9 cellular contexts compared by ENCODE assay signal in the genomic region with DNA sequence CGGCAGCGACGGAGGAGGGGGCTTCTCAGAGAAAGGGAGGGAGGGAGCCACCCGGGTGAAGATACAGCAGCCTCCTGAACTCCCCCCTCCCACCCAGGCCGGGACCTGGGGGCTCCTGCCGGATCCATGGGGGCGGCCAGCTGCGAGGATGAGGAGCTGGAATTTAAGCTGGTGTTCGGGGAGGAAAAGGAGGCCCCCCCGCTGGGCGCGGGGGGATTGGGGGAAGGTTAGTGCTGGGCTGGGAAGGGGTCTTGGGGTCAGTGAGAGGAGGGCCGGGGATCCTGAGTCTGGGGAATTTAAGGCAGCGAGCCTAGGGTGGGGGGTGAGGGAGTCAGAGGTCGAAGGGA. TPM values are rescaled to one million over a fixed set of nuclear protein-coding genes. Genes with fewer than 3 reads are reported as not detected.
DNase-seq lines count a peak whose midpoint lies in the region; ATAC-seq and TF ChIP-seq lines count a peak whose summit lies in the region.
"Had no signal": no experiment of that assay in that cellular context is flagged by ENCODE, and none has a peak within 500 bp of the region (broad histone marks: within the 10 kb centered on the region; RNA-seq: fewer than 3 reads in every experiment).

No MANE protein-coding gene starts in this region.

- peak overlapping the region; percentile 51; the same call in 1 of the 2 replicates for H3K27ac ChIP-seq in HCT116 (ENCODE audit: low read depth, low read length)
- H3K27ac ChIP-seq: RWPE1 had no signal

- DNase-seq in HCT116 (ENCODE audit: low read depth, low spot score) (no peak), left lobe of liver (ENCODE audit: low spot score) (no peak)
- no peak for DNase-seq in stimulated activated effector memory CD8-positive, alpha-beta T cell treated with anti-CD3 and anti-CD28 coated beads, Interleukin-12 subunit alpha, Interleukin-12 subunit beta, amount 100 ng/mL, for 72 hours (ENCODE audit: low spot score in 2 of 2)
- no peak for DNase-seq in T-helper 2 cell treated with Interferon-gamma antibody and Interleukin-4, amounts not matched to agents 5 μg/mL and 100 μg/mL, for 36 hours (ENCODE audit: low spot score)

- peaks cover 6% of the 10 kb centered on the region for H3K4me1 Mint-ChIP-seq in activated T-helper 17 cell treated with anti-CD3 and anti-CD28 coated beads, Interleukin-2, amount 50 U/mL, for 72 hours
- peaks cover 29% of the 10 kb centered on the region for H3K4me1 Mint-ChIP-seq in stimulated activated effector memory CD8-positive, alpha-beta T cell treated with anti-CD3 and anti-CD28 coated beads, Interleukin-12 subunit alpha, Interleukin-12 subunit beta, amount 100 ng/mL, for 72 hours
- peaks cover 18% of the 10 kb centered on the region for H3K4me1 Mint-ChIP-seq in T-helper 2 cell treated with Interferon-gamma antibody and Interleukin-4, amounts not matched to agents 5 μg/mL and 100 μg/mL, for 36 hours (ENCODE audit: low read depth)

- BruUV-seq in HCT116 (replicated peaks; lab: Mats Ljungman, UMichigan) = no TSS peak

- H3K9ac ChIP-seq in HCT116 (ENCODE audit: low read length) (no peak overlapping the region), iPS-15b (ENCODE audit: low read depth, low read length) (peak overlapping the region; percentile 47)

- no peak overlapping the region for H3K27ac Mint-ChIP-seq in activated T-helper 17 cell treated with anti-CD3 and anti-CD28 coated beads, Interleukin-2, amount 50 U/mL, for 72 hours
- no peak overlapping the region for H3K27ac Mint-ChIP-seq in stimulated activated effector memory CD8-positive, alpha-beta T cell treated with anti-CD3 and anti-CD28 coated beads, Interleukin-12 subunit alpha, Interleukin-12 subunit beta, amount 100 ng/mL, for 72 hours
- H3K27ac Mint-ChIP-seq in T-helper 2 cell treated with Interferon-gamma antibody and Interleukin-4, amounts not matched to agents 5 μg/mL and 100 μg/mL, for 36 hours = no peak overlapping the region

- RAD21 ChIA-PET in HCT116 (lab: Charles Lee; ENCODE audit: low non-redundant PET in 1 of 2, low total read pairs in 2 of 2, uncharacterized antibody in 2 of 2, unreplicated experiment in 2 of 2) = no interaction called here

- H3K4me2 ChIP-seq in HCT116 (ENCODE audit: low read length) = peak overlapping the region; percentile 97

- POLR2A ChIA-PET in HCT116 (lab: Charles Lee) = no interaction called here

- H2AFZ ChIP-seq in HCT116 (ENCODE audit: low read depth, low read length, poor library complexity, severe bottlenecking) = no peak overlapping the region

- H3K9me2 ChIP-seq in HCT116 (ENCODE audit: insufficient read depth) = no peaks in the 10 kb centered on the region

- intact Hi-C loops in HCT116 (cut with micrococcal nuclease) = no loop called here

- H3K36me3 ChIP-seq in HCT116 (ENCODE audit: control insufficient read depth in 1 of 2, insufficient read depth in 2 of 2, low read length in 2 of 2) (no peaks in the 10 kb centered on the region), iPS-15b (ENCODE audit: control insufficient read depth, insufficient read depth, low read length) (peaks cover 6% of the 10 kb centered on the region)

- no peaks in the 10 kb centered on the region for H3K36me3 Mint-ChIP-seq in activated T-helper 17 cell treated with anti-CD3 and anti-CD28 coated beads, Interleukin-2, amount 50 U/mL, for 72 hours (ENCODE audit: low read depth)
- no peaks in the 10 kb centered on the region for H3K36me3 Mint-ChIP-seq in stimulated activated effector memory CD8-positive, alpha-beta T cell treated with anti-CD3 and anti-CD28 coated beads, Interleukin-12 subunit alpha, Interleukin-12 subunit beta, amount 100 ng/mL, for 72 hours
- no peaks in the 10 kb centered on the region for H3K36me3 Mint-ChIP-seq in T-helper 2 cell treated with Interferon-gamma antibody and Interleukin-4, amounts not matched to agents 5 μg/mL and 100 μg/mL, for 36 hours (ENCODE audit: low read depth)

- H3K9me3 ChIP-seq in HCT116 (ENCODE audit: control insufficient read depth in 1 of 2, insufficient read depth in 1 of 2, low read depth in 1 of 2, low read length in 2 of 2) = no peaks in the 10 kb centered on the region
- no peaks in the 10 kb centered on the region for H3K9me3 ChIP-seq in iPS-15b (ENCODE audit: control insufficient read depth, insufficient read depth, low read length)

- H3K4me3 Mint-ChIP-seq in activated T-helper 17 cell treated with anti-CD3 and anti-CD28 coated beads, Interleukin-2, amount 50 U/mL, for 72 hours = peak overlapping the region; percentile 76
- H3K4me3 Mint-ChIP-seq in stimulated activated effector memory CD8-positive, alpha-beta T cell treated with anti-CD3 and anti-CD28 coated beads, Interleukin-12 subunit alpha, Interleukin-12 subunit beta, amount 100 ng/mL, for 72 hours = peak overlapping the region; percentile 67
- no peak overlapping the region for H3K4me3 Mint-ChIP-seq in T-helper 2 cell treated with Interferon-gamma antibody and Interleukin-4, amounts not matched to agents 5 μg/mL and 100 μg/mL, for 36 hours

- no peak for TF ChIP-seq CTCF in HCT116 (IDR thresholded peaks at IDR 0.05 in 2 of 3, conservative IDR thresholded peaks at IDR 0.05 in 1 of 3; ENCODE audit: borderline replicate concordance in 1 of 3, insufficient read depth in 1 of 3, low read depth in 2 of 3, low read length in 2 of 3)

- H3K4me3 ChIP-seq in HCT116 (replicated peaks in 1 of 2; ENCODE audit: low read depth in 1 of 2, low read length in 2 of 2) (peak overlapping the region; percentile 55 to 64), iPS-15b (ENCODE audit: low read depth, low read length) (peak overlapping the region; percentile 74)

- H3K27me3 ChIP-seq in HCT116 (ENCODE audit: insufficient read depth, low read length) = no peaks in the 10 kb centered on the region
- H3K27me3 ChIP-seq in iPS-15b (ENCODE audit: control insufficient read depth, insufficient read depth, low read length) = no peaks in the 10 kb centered on the region

- CTCF ChIA-PET in HCT116 (lab: Charles Lee) = no interaction called here

- TF ChIP-seq RAD21 in HCT116 (IDR thresholded peaks at IDR 0.05; ENCODE audit: low read depth) = no peak

- H3K4me1 ChIP-seq in HCT116 (ENCODE audit: control insufficient read depth in 1 of 2, insufficient read depth in 2 of 2, low read length in 2 of 2) = peaks cover 15 to 33% of the 10 kb centered on the region in 2 experiments
- H3K4me1 ChIP-seq in iPS-15b (ENCODE audit: control insufficient read depth, insufficient read depth, low read length) = peaks cover 5% of the 10 kb centered on the region

- peaks cover 32% of the 10 kb centered on the region for H3K27me3 Mint-ChIP-seq in activated T-helper 17 cell treated with anti-CD3 and anti-CD28 coated beads, Interleukin-2, amount 50 U/mL, for 72 hours
- H3K27me3 Mint-ChIP-seq in T-helper 2 cell treated with Interferon-gamma antibody and Interleukin-4, amounts not matched to agents 5 μg/mL and 100 μg/mL, for 36 hours (ENCODE audit: low read depth) = peaks cover 55% of the 10 kb centered on the region

- ATAC-seq in HCT116 (no peak), left lobe of liver (no peak), GM19397 (IDR thresholded peaks at IDR 0.05; ENCODE audit: unreplicated experiment) (no peak), HG03565 (IDR thresholded peaks at IDR 0.05; ENCODE audit: unreplicated experiment) (no peak)
- ATAC-seq in activated T-helper 17 cell treated with anti-CD3 and anti-CD28 coated beads, Interleukin-2, amount 50 U/mL, for 72 hours (replicated peaks) = no peak
- ATAC-seq in stimulated activated effector memory CD8-positive, alpha-beta T cell treated with anti-CD3 and anti-CD28 coated beads, Interleukin-12 subunit alpha, Interleukin-12 subunit beta, amount 100 ng/mL, for 72 hours = no peak

- H4K20me1 ChIP-seq in HCT116 (ENCODE audit: insufficient read depth) = no peaks in the 10 kb centered on the region

- TF ChIP-seq POLR2A in HCT116 (IDR thresholded peaks at IDR 0.05; ENCODE audit: borderline replicate concordance, extremely low read depth, insufficient read depth, insufficient read length) = no peak

- H3K9me3 Mint-ChIP-seq in activated T-helper 17 cell treated with anti-CD3 and anti-CD28 coated beads, Interleukin-2, amount 50 U/mL, for 72 hours = no peaks in the 10 kb centered on the region
- no peaks in the 10 kb centered on the region for H3K9me3 Mint-ChIP-seq in stimulated activated effector memory CD8-positive, alpha-beta T cell treated with anti-CD3 and anti-CD28 coated beads, Interleukin-12 subunit alpha, Interleukin-12 subunit beta, amount 100 ng/mL, for 72 hours
- no peaks in the 10 kb centered on the region for H3K9me3 Mint-ChIP-seq in T-helper 2 cell treated with Interferon-gamma antibody and Interleukin-4, amounts not matched to agents 5 μg/mL and 100 μg/mL, for 36 hours

- H3K79me2 ChIP-seq in HCT116 (ENCODE audit: insufficient read depth, low read length) = no peaks in the 10 kb centered on the region

TF ChIP-seq in HCT116, 20 proteins besides CTCF, POLR2A, EP300 and RAD21 (continues in another document):
- peak; percentile 18 for TF ChIP-seq TCF7L2 (IDR thresholded peaks at IDR 0.05; ENCODE audit: borderline replicate concordance, extremely low read depth, insufficient read depth, insufficient read length)

RNA-seq across cellular contexts. Expression of a gene that starts 0.2 kb away (rescaled TPM):
- total RNA-seq in HCT116 (2021; ENCODE audit: unreplicated experiment) (7.6 TPM), left lobe of liver (1.4 TPM)
- 6.2 and 6.4 TPM in 2 replicates for polyA plus RNA-seq in HCT116 (2012)
- total RNA-seq in activated T-helper 17 cell treated with anti-CD3 and anti-CD28 coated beads, Interleukin-2, amount 50 U/mL, for 72 hours = under 1 TPM in 1 of 2 donors, not detected in 1; 0.66 TPM

RNA-seq across cellular contexts. Expression of a gene that starts 28.4 kb away (rescaled TPM):
- total RNA-seq in HCT116 (2021; ENCODE audit: unreplicated experiment) = not detected
- polyA plus RNA-seq in HCT116 (2012) = not detected in 2 replicates
- 10 to 100 TPM; 12.9 to 17.4 TPM for total RNA-seq in activated T-helper 17 cell treated with anti-CD3 and anti-CD28 coated beads, Interleukin-2, amount 50 U/mL, for 72 hours
- total RNA-seq in left lobe of liver = 0.68 TPM

RNA-seq across cellular contexts. Expression of a gene that starts 30.6 kb away (rescaled TPM):
- total RNA-seq in HCT116 (2021; ENCODE audit: unreplicated experiment) = 0.27 TPM
- 0.05 and 0.13 TPM in 2 replicates for polyA plus RNA-seq in HCT116 (2012)
- total RNA-seq in activated T-helper 17 cell treated with anti-CD3 and anti-CD28 coated beads, Interleukin-2, amount 50 U/mL, for 72 hours = under 1 TPM in 1 of 2 donors, not detected in 1; 0.04 TPM
- 2.3 TPM for total RNA-seq in left lobe of liver

RNA-seq across cellular contexts. Expression of a gene that starts 33.3 kb away (rescaled TPM):
- 0.86 TPM for total RNA-seq in HCT116 (2021; ENCODE audit: unreplicated experiment)
- polyA plus RNA-seq in HCT116 (2012) = 0.10 TPM in 2 replicates
- 10 to 100 TPM in 1 of 2 donors, 1 to 10 TPM in 1; 2.3 to 10.5 TPM for total RNA-seq in activated T-helper 17 cell treated with anti-CD3 and anti-CD28 coated beads, Interleukin-2, amount 50 U/mL, for 72 hours
- 5.5 TPM for total RNA-seq in left lobe of liver

RNA-seq across cellular contexts. Expression of a gene that starts 56.9 kb away (rescaled TPM):
- 14.8 TPM for total RNA-seq in HCT116 (2021; ENCODE audit: unreplicated experiment)
- polyA plus RNA-seq in HCT116 (2012) = 10.4 and 12.6 TPM in 2 replicates
- 10 to 100 TPM; 11.6 to 21.4 TPM for total RNA-seq in activated T-helper 17 cell treated with anti-CD3 and anti-CD28 coated beads, Interleukin-2, amount 50 U/mL, for 72 hours
- total RNA-seq in left lobe of liver = 7.2 TPM
